9 cellular contexts compared by ENCODE assay signal in genomic region chr2:33322099-33322498, GRCh38.
DNase-seq lines count a peak whose midpoint lies in the region; ATAC-seq and TF ChIP-seq lines count a peak whose summit lies in the region.
"Had no signal": no experiment of that assay in that cellular context is flagged by ENCODE, and none has a peak within 500 bp of the region (broad histone marks: within the 10 kb centered on the region; RNA-seq: fewer than 3 reads in every experiment).

No MANE protein-coding gene starts in this region.

- H3K27ac ChIP-seq in right cardiac atrium (ENCODE audit: low read length) (no peak overlapping the region), testis (peak overlapping the region in 1 of 2 donors; percentile 26)

- peak overlapping the region; percentile 90 for H3K27ac Mint-ChIP-seq in activated T-cell treated with anti-CD3 and anti-CD28 coated beads, Interleukin-2, amount 50 U/mL, for 72 hours

- H3K36me3 Mint-ChIP-seq in activated T-cell treated with anti-CD3 and anti-CD28 coated beads, Interleukin-2, amount 50 U/mL, for 72 hours (ENCODE audit: insufficient read depth in 2 of 2) = no peaks in the 10 kb centered on the region

- H3K4me3 ChIP-seq in right cardiac atrium (ENCODE audit: low read length) (no peak overlapping the region), testis (no peak overlapping the region), H7 (ENCODE audit: insufficient read depth, low read depth, low read length) (no peak overlapping the region)

- H3K4me3 Mint-ChIP-seq in activated T-cell treated with anti-CD3 and anti-CD28 coated beads, Interleukin-2, amount 50 U/mL, for 72 hours = peak overlapping the region; percentile 70 to 71

- no peaks in the 10 kb centered on the region for H3K27me3 ChIP-seq in right cardiac atrium (ENCODE audit: control insufficient read depth, insufficient read depth)
- H3K27me3 ChIP-seq in testis = no peaks in the 10 kb centered on the region
- H3K27me3 ChIP-seq in H7 (ENCODE audit: control insufficient read depth, insufficient read depth, low read length) = no peaks in the 10 kb centered on the region

- H3K27me3 Mint-ChIP-seq in activated T-cell treated with anti-CD3 and anti-CD28 coated beads, Interleukin-2, amount 50 U/mL, for 72 hours (ENCODE audit: low read depth) = peaks cover 32% of the 10 kb centered on the region

- 5% methylated on average over 3 of the region's 3 CpGs for WGBS in right cardiac atrium
- WGBS in testis, 2 donors = 32 to 47% methylated on average over 3 of the region's 3 CpGs

- TF ChIP-seq POLR2A in testis (IDR thresholded peaks at IDR 0.05) = no peak

- TF ChIP-seq CTCF in testis (IDR thresholded peaks at IDR 0.05) = no peak

- intact Hi-C loops in right cardiac atrium (cut with DNase I) = no loop called here
- intact Hi-C loops in testis (cut with DNase I; ENCODE audit: low total_unique reads) = no loop called here

- peaks cover 3% of the 10 kb centered on the region for H3K4me1 ChIP-seq in right cardiac atrium (ENCODE audit: control insufficient read depth, insufficient read depth, low read length)
- peaks cover 9% of the 10 kb centered on the region for H3K4me1 ChIP-seq in testis

- H3K4me1 Mint-ChIP-seq in activated T-cell treated with anti-CD3 and anti-CD28 coated beads, Interleukin-2, amount 50 U/mL, for 72 hours (ENCODE audit: low read depth) = peaks cover 35% of the 10 kb centered on the region

- DNase-seq in activated T-cell treated with anti-CD3 and anti-CD28 coated beads, Interleukin-2, amount 50 U/mL, for 72 hours = peak in 1 of 2 donors; percentile 8
- no peak for DNase-seq in activated T-cell treated with anti-CD3 and anti-CD28 coated beads for 4 hours
- DNase-seq in amniotic epithelial cell (ENCODE audit: low read depth) = peak; percentile 72
- DNase-seq in right cardiac atrium = peak in 1 of 3 donors; percentile 56
- DNase-seq in testis = peak; percentile 61
- DNase-seq in activated effector memory CD4-positive, alpha-beta T cell treated with Interleukin-2 at 50 U/mL for 16 hours = no peak
- no peak for DNase-seq in H7
- DNase-seq: retina had no signal

- H3K9me3 ChIP-seq in right cardiac atrium (ENCODE audit: control insufficient read depth, low read length) (no peaks in the 10 kb centered on the region), testis (no peaks in the 10 kb centered on the region)

- no peaks in the 10 kb centered on the region for H3K36me3 ChIP-seq in testis (ENCODE audit: low read depth, missing control alignments)
- H3K36me3 ChIP-seq in H7 (replicated peaks; ENCODE audit: control insufficient read depth, insufficient read depth, low read length) = no peaks in the 10 kb centered on the region

- ATAC-seq in activated T-cell treated with anti-CD3 and anti-CD28 coated beads, Interleukin-2, amount 50 U/mL, for 72 hours (replicated peaks in 1 of 2) = peak in 1 of 2 donors; percentile 30
- peak; percentile 66 to 74 for ATAC-seq in right cardiac atrium
- no peak for ATAC-seq in HG03565 (IDR thresholded peaks at IDR 0.05; ENCODE audit: unreplicated experiment)

- no peaks in the 10 kb centered on the region for H3K9me3 Mint-ChIP-seq in activated T-cell treated with anti-CD3 and anti-CD28 coated beads, Interleukin-2, amount 50 U/mL, for 72 hours

Comparison
In these comparisons a context has a peak if more than half of its experiments do, and no peak if none do; other contexts are left out.
1. DNase-seq: peak in amniotic epithelial cell (single experiment) and testis (single experiment); none in activated T-cell treated with anti-CD3 and anti-CD28 coated beads for 4 hours (single experiment), activated effector memory CD4-positive, alpha-beta T cell treated with Interleukin-2 at 50 U/mL for 16 hours (single experiment) and H7 (single experiment).